In genomic region chr3:149919509-149919908, GRCh38 we compare ENCODE assay signal across 1 cellular context.
TF ChIP-seq lines count a peak whose summit lies in the region.

No MANE protein-coding gene starts in this region.

TF ChIP-seq in HepG2, 621 proteins besides CTCF, POLR2A, EP300 and RAD21 (continued from another document):
- TF ChIP-seq ZNF740 (CRISPR knock-in tag; IDR thresholded peaks at IDR 0.05) (no peak), MAFF (IDR thresholded peaks at IDR 0.05; ENCODE audit: low read depth, low read length) (peak; percentile 59; the same call in 1 of the 2 replicates), PITX1 (CRISPR knock-in tag; IDR thresholded peaks at IDR 0.05) (no peak), CHCHD3 (CRISPR knock-in tag; IDR thresholded peaks at IDR 0.05) (no peak), MAFK (conservative IDR thresholded peaks at IDR 0.05 in 1 of 2, IDR thresholded peaks at IDR 0.05 in 1 of 2; ENCODE audit: low read length in 2 of 2) (peak; percentile 29 to 69), ZNF776 (CRISPR knock-in tag; IDR thresholded peaks at IDR 0.05) (no peak), ZNF337 (CRISPR knock-in tag; IDR thresholded peaks at IDR 0.05; ENCODE audit: borderline replicate concordance, low read depth) (no peak)
